ENCODE assay signal across 1 cellular context in the genomic region with DNA sequence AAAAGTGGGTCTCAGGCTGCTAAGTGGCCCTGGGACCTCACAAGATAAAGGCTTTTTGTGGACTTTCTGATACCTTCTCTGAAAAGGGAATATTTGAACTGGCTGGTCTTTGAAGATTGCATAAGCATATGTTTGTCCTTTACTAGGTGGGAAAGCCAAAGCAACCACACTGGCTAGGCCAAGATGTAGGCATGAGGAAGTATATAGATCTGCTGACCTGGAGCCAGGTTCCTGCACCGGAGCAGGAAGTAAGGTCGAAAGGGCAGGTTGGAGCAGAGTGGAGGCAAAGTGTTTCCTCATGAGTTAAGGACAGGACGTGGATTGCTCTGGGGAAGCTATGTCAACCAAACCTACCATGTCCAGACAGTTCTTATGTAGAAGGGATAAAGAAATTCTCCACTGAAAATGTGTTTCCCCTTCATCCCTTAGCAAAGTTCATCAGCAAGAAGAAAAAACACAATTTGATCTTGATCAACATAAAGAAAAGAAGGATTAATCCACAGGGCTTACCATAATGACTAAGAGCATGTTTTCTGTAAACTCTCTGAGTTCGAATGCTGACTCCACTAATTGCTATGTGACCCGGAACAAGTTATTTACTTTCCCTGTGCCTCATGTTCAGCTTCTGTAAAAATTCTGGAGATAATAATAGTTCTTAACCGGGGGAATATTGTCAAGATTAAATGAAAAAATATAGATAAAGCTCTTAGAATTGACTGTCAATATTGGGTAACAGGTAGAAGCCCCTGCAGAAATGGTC.
TF ChIP-seq lines count a peak whose summit lies in the region.

No MANE protein-coding gene starts in this region.

TF ChIP-seq in HepG2, 621 proteins besides CTCF, POLR2A, EP300 and RAD21 (continued from another document and continues in another):
- TF ChIP-seq, protein P1, sequence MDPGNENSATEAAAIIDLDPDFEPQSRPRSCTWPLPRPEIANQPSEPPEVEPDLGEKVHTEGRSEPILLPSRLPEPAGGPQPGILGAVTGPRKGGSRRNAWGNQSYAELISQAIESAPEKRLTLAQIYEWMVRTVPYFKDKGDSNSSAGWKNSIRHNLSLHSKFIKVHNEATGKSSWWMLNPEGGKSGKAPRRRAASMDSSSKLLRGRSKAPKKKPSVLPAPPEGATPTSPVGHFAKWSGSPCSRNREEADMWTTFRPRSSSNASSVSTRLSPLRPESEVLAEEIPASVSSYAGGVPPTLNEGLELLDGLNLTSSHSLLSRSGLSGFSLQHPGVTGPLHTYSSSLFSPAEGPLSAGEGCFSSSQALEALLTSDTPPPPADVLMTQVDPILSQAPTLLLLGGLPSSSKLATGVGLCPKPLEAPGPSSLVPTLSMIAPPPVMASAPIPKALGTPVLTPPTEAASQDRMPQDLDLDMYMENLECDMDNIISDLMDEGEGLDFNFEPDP (CRISPR knock-in tag; conservative IDR thresholded peaks at IDR 0.05), result no peak
- TF ChIP-seq NONO (IDR thresholded peaks at IDR 0.05), result no peak
- peak; percentile 74 for TF ChIP-seq NONO (CRISPR knock-in tag; conservative IDR thresholded peaks at IDR 0.05)
- TF ChIP-seq RBM39 (IDR thresholded peaks at IDR 0.05; ENCODE audit: low read depth, low read length, poor library complexity, severe bottlenecking), result no peak
- peak; percentile 81; the same call in 1 of the 2 replicates for TF ChIP-seq RXRA (CRISPR knock-in tag; IDR thresholded peaks at IDR 0.05)
- TF ChIP-seq SNAPC2 (CRISPR knock-in tag; IDR thresholded peaks at IDR 0.05), result no peak
- TF ChIP-seq, protein P2, sequence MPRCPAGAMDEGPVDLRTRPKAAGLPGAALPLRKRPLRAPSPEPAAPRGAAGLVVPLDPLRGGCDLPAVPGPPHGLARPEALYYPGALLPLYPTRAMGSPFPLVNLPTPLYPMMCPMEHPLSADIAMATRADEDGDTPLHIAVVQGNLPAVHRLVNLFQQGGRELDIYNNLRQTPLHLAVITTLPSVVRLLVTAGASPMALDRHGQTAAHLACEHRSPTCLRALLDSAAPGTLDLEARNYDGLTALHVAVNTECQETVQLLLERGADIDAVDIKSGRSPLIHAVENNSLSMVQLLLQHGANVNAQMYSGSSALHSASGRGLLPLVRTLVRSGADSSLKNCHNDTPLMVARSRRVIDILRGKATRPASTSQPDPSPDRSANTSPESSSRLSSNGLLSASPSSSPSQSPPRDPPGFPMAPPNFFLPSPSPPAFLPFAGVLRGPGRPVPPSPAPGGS (CRISPR knock-in tag; IDR thresholded peaks at IDR 0.05), result 0 out of 2 replicates have a peak, but pooled peaks have one; percentile 63
- TF ChIP-seq, protein P3, sequence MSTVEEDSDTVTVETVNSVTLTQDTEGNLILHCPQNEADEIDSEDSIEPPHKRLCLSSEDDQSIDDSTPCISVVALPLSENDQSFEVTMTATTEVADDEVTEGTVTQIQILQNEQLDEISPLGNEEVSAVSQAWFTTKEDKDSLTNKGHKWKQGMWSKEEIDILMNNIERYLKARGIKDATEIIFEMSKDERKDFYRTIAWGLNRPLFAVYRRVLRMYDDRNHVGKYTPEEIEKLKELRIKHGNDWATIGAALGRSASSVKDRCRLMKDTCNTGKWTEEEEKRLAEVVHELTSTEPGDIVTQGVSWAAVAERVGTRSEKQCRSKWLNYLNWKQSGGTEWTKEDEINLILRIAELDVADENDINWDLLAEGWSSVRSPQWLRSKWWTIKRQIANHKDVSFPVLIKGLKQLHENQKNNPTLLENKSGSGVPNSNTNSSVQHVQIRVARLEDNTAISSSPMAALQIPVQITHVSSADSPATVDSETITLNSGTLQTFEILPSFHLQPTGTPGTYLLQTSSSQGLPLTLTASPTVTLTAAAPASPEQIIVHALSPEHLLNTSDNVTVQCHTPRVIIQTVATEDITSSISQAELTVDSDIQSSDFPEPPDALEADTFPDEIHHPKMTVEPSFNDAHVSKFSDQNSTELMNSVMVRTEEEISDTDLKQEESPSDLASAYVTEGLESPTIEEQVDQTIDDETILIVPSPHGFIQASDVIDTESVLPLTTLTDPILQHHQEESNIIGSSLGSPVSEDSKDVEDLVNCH (CRISPR knock-in tag; IDR thresholded peaks at IDR 0.05), result no peak
- TF ChIP-seq, protein P4, sequence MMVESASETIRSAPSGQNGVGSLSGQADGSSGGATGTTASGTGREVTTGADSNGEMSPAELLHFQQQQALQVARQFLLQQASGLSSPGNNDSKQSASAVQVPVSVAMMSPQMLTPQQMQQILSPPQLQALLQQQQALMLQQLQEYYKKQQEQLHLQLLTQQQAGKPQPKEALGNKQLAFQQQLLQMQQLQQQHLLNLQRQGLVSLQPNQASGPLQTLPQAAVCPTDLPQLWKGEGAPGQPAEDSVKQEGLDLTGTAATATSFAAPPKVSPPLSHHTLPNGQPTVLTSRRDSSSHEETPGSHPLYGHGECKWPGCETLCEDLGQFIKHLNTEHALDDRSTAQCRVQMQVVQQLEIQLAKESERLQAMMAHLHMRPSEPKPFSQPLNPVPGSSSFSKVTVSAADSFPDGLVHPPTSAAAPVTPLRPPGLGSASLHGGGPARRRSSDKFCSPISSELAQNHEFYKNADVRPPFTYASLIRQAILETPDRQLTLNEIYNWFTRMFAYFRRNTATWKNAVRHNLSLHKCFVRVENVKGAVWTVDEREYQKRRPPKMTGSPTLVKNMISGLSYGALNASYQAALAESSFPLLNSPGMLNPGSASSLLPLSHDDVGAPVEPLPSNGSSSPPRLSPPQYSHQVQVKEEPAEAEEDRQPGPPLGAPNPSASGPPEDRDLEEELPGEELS (CRISPR knock-in tag; IDR thresholded peaks at IDR 0.05), result peak; percentile 46
- TF ChIP-seq HDAC2 (CRISPR knock-in tag; IDR thresholded peaks at IDR 0.05), result peak; percentile 85
- TF ChIP-seq MIER2 (CRISPR knock-in tag; IDR thresholded peaks at IDR 0.05), result peak; percentile 80
- peak; percentile 76 for TF ChIP-seq NCOA2 (CRISPR knock-in tag; IDR thresholded peaks at IDR 0.05)
- no peak for TF ChIP-seq ZNF703 (CRISPR knock-in tag; IDR thresholded peaks at IDR 0.05; ENCODE audit: borderline replicate concordance)
- peak; percentile 76 for TF ChIP-seq FOXA3 (CRISPR knock-in tag; IDR thresholded peaks at IDR 0.05)
- no peak for TF ChIP-seq SIN3B (IDR thresholded peaks at IDR 0.05; ENCODE audit: low read length)
- TF ChIP-seq, protein P5, sequence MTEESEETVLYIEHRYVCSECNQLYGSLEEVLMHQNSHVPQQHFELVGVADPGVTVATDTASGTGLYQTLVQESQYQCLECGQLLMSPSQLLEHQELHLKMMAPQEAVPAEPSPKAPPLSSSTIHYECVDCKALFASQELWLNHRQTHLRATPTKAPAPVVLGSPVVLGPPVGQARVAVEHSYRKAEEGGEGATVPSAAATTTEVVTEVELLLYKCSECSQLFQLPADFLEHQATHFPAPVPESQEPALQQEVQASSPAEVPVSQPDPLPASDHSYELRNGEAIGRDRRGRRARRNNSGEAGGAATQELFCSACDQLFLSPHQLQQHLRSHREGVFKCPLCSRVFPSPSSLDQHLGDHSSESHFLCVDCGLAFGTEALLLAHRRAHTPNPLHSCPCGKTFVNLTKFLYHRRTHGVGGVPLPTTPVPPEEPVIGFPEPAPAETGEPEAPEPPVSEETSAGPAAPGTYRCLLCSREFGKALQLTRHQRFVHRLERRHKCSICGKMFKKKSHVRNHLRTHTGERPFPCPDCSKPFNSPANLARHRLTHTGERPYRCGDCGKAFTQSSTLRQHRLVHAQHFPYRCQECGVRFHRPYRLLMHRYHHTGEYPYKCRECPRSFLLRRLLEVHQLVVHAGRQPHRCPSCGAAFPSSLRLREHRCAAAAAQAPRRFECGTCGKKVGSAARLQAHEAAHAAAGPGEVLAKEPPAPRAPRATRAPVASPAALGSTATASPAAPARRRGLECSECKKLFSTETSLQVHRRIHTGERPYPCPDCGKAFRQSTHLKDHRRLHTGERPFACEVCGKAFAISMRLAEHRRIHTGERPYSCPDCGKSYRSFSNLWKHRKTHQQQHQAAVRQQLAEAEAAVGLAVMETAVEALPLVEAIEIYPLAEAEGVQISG (CRISPR knock-in tag; IDR thresholded peaks at IDR 0.05), result peak; percentile 59; the same call in 1 of the 2 replicates
- TF ChIP-seq, protein P6, sequence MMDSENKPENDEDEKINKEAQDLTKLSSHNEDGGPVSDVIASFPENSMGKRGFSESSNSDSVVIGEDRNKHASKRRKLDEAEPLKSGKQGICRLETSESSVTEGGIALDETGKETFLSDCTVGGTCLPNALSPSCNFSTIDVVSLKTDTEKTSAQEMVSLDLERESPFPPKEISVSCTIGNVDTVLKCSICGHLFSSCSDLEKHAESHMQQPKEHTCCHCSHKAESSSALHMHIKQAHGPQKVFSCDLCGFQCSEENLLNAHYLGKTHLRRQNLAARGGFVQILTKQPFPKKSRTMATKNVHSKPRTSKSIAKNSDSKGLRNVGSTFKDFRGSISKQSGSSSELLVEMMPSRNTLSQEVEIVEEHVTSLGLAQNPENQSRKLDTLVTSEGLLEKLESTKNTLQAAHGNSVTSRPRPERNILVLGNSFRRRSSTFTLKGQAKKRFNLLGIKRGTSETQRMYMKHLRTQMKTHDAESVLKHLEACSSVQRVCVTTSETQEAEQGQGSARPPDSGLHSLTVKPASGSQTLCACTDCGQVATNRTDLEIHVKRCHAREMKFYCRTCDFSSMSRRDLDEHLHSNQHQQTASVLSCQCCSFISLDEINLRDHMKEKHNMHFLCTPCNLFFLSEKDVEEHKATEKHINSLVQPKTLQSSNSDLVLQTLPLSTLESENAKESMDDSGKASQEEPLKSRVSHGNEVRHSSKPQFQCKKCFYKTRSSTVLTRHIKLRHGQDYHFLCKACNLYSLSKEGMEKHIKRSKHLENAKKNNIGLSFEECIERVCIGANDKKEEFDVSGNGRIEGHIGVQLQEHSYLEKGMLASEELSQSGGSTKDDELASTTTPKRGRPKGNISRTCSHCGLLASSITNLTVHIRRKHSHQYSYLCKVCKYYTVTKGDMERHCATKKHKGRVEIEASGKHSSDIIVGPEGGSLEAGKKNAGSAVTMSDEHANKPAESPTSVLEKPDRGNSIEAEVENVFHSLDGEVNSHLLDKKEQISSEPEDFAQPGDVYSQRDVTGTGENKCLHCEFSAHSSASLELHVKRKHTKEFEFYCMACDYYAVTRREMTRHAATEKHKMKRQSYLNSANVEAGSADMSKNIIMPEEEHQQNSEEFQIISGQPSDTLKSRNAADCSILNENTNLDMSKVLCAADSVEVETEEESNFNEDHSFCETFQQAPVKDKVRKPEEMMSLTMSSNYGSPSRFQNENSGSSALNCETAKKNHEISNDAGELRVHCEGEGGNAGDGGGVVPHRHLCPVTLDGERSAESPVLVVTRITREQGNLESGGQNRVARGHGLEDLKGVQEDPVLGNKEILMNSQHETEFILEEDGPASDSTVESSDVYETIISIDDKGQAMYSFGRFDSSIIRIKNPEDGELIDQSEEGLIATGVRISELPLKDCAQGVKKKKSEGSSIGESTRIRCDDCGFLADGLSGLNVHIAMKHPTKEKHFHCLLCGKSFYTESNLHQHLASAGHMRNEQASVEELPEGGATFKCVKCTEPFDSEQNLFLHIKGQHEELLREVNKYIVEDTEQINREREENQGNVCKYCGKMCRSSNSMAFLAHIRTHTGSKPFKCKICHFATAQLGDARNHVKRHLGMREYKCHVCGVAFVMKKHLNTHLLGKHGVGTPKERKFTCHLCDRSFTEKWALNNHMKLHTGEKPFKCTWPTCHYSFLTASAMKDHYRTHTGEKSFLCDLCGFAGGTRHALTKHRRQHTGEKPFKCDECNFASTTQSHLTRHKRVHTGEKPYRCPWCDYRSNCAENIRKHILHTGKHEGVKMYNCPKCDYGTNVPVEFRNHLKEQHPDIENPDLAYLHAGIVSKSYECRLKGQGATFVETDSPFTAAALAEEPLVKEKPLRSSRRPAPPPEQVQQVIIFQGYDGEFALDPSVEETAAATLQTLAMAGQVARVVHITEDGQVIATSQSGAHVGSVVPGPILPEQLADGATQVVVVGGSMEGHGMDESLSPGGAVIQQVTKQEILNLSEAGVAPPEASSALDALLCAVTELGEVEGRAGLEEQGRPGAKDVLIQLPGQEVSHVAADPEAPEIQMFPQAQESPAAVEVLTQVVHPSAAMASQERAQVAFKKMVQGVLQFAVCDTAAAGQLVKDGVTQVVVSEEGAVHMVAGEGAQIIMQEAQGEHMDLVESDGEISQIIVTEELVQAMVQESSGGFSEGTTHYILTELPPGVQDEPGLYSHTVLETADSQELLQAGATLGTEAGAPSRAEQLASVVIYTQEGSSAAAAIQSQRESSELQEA (CRISPR knock-in tag; IDR thresholded peaks at IDR 0.05; ENCODE audit: not compliant biosample characterization), result no peak
- TF ChIP-seq, protein P7, sequence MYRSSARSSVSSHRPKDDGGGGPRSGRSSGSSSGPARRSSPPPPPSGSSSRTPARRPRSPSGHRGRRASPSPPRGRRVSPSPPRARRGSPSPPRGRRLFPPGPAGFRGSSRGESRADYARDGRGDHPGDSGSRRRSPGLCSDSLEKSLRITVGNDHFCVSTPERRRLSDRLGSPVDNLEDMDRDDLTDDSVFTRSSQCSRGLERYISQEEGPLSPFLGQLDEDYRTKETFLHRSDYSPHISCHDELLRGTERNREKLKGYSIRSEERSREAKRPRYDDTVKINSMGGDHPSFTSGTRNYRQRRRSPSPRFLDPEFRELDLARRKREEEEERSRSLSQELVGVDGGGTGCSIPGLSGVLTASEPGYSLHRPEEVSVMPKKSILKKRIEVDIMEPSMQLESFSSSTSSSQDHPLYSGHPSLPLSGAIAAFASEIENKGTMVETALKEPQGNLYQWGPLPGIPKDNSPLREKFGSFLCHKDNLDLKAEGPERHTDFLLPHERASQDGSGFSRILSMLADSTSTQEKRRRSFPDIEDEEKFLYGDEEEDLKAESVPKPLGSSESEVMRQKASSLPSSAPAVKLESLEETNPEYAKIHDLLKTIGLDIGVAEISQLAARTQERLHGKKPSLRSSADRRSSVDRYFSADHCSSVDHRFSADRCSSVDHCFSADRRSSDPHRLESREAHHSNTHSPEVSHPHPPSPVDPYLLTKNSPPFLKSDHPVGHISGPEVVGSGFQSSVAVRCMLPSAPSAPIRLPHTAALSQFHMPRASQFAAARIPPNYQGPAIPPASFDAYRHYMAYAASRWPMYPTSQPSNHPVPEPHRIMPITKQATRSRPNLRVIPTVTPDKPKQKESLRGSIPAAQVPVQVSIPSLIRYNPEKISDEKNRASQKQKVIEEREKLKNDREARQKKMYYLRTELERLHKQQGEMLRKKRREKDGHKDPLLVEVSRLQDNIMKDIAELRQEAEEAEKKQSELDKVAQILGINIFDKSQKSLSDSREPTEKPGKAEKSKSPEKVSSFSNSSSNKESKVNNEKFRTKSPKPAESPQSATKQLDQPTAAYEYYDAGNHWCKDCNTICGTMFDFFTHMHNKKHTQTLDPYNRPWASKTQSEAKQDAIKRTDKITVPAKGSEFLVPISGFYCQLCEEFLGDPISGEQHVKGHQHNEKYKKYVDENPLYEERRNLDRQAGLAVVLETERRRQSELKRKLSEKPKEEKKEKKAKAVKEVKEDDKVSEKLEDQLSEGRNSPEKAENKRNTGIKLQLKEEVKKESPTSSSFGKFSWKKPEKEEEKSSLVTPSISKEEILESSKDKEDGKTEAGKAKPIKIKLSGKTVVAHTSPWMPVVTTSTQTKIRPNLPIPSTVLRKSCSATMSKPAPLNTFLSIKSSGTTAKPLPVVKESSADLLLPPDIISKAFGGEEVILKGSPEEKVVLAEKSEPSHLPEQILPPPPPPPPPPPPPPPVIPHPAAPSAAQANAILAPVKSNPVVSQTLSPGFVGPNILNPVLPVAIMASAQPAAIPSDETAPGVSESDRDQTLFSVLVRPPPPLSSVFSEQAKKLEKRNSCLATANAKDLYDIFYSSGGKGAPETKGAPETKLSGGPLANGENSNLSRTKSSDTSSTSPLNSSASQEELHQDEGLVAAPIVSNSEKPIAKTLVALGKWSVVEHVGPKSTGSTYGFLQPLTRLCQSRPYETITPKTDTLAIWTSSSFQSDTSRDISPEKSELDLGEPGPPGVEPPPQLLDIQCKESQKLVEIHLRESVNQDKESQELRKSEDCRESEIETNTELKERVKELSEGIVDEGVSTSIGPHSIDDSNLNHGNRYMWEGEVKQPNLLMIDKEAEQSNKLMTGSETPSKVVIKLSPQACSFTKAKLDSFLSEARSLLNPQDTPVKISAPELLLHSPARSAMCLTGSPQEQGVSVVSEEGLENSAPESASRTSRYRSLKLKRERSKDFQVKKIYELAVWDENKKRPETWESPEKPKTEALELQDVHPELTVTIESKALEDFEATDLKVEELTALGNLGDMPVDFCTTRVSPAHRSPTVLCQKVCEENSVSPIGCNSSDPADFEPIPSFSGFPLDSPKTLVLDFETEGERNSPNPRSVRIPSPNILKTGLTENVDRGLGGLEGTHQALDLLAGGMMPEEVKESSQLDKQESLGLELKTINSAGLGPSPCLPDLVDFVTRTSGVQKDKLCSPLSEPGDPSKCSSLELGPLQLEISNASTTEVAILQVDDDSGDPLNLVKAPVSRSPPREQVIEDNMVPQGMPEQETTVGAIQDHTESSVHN (CRISPR knock-in tag; IDR thresholded peaks at IDR 0.05), result no peak
